ENCODE assay signal across 11 cellular contexts in the genomic region with DNA sequence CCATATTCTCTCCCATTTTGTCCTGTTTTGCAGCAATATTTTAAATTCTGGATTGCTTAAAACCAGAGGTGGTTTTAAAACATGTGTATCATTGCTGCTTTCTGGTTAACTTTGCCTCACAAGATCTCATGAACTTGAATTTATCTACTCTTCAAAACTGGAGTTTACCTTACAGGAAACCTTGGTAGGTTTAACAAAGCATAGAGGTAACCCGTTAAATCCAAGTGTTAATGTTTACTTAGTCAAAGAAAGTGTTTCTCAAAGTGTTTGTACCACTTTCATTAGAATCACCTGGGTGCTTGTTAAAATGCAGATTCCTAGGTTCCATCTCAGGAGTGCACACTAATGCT. TPM values are rescaled to one million over a fixed set of nuclear protein-coding genes. Genes with fewer than 3 reads are reported as not detected.
DNase-seq lines count a peak whose midpoint lies in the region; ATAC-seq and TF ChIP-seq lines count a peak whose summit lies in the region.
"Had no signal": no experiment of that assay in that cellular context is flagged by ENCODE, and none has a peak within 500 bp of the region (broad histone marks: within the 10 kb centered on the region; RNA-seq: fewer than 3 reads in every experiment).

No MANE protein-coding gene starts in this region.

- H3K27ac Mint-ChIP-seq in stimulated activated naive CD8-positive, alpha-beta T cell treated with anti-CD3 and anti-CD28 coated beads, Interleukin-15, amount 100 ng/mL, for 72 hours, result peak overlapping the region; percentile 38 to 86

- no peak for DNase-seq in left ventricle myocardium inferior
- no peak for DNase-seq in Right ventricle myocardium superior
- no peak for DNase-seq in OCI-LY7 (ENCODE audit: low spot score)
- DNase-seq in stimulated activated naive CD8-positive, alpha-beta T cell treated with anti-CD3 and anti-CD28 coated beads, Interleukin-15, amount 100 ng/mL, for 72 hours, result no peak
- no peak for DNase-seq in OCI-M2 (lab: John Stamatoyannopoulos, UW; ENCODE audit: unreplicated experiment)
- no peak for DNase-seq in left ventricle myocardium superior
- no peak for DNase-seq in ureter (ENCODE audit: low spot score)
- DNase-seq: amniotic stem cell, ovary had no signal

- H3K79me2 ChIP-seq in OCI-LY7 (ENCODE audit: insufficient read depth, low read depth, low read length), result 0 out of 2 replicates have a peak, but pooled peaks cover under 1% of the 10 kb centered on the region

- CTCF ChIA-PET in OCI-LY7 (lab: Charles Lee; ENCODE audit: unreplicated experiment), result no interaction called here

- H2AFZ ChIP-seq in OCI-LY7 (ENCODE audit: low read length), result no peak overlapping the region

- H3K9me3 Mint-ChIP-seq in stimulated activated naive CD8-positive, alpha-beta T cell treated with anti-CD3 and anti-CD28 coated beads, Interleukin-15, amount 100 ng/mL, for 72 hours, result no peaks in the 10 kb centered on the region
- H3K9me3 Mint-ChIP-seq: CD14-positive monocyte had no signal

- H3K27me3 Mint-ChIP-seq in stimulated activated naive CD8-positive, alpha-beta T cell treated with anti-CD3 and anti-CD28 coated beads, Interleukin-15, amount 100 ng/mL, for 72 hours, result no peaks in the 10 kb centered on the region

- POLR2A ChIA-PET in OCI-LY7 (lab: Charles Lee), result interaction anchor here (0.7 to 1.8 kb wide), 4 partner anchors 12 to 975 kb away, joined by 3 to 5 read pairs (median 3); no protein-coding TSS in a partner anchor

- H3K4me3 Mint-ChIP-seq in stimulated activated naive CD8-positive, alpha-beta T cell treated with anti-CD3 and anti-CD28 coated beads, Interleukin-15, amount 100 ng/mL, for 72 hours, result peak overlapping the region; percentile 49 to 72
- H3K4me3 Mint-ChIP-seq: CD14-positive monocyte had no signal

- no peaks in the 10 kb centered on the region for H3K9me3 ChIP-seq in left ventricle myocardium inferior (replicated peaks)
- H3K9me3 ChIP-seq in OCI-LY7 (ENCODE audit: low read length), result no peaks in the 10 kb centered on the region
- H3K9me3 ChIP-seq: ovary had no signal

- no peaks in the 10 kb centered on the region for H3K9me2 ChIP-seq in OCI-LY7 (ENCODE audit: insufficient read depth, low read length)

- ATAC-seq in Right ventricle myocardium superior (ENCODE audit: poor library complexity) (no peak), HG02759 (IDR thresholded peaks at IDR 0.05; ENCODE audit: unreplicated experiment) (peak; percentile 32), left ventricle myocardium superior (no peak)
- ATAC-seq in stimulated activated naive CD8-positive, alpha-beta T cell treated with anti-CD3 and anti-CD28 coated beads, Interleukin-15, amount 100 ng/mL, for 72 hours, result no peak

- no peak overlapping the region for H3K4me3 ChIP-seq in left ventricle myocardium inferior
- H3K4me3 ChIP-seq in OCI-LY7 (ENCODE audit: low read depth, low read length, poor library complexity, severe bottlenecking), result no peak overlapping the region
- H3K4me3 ChIP-seq: ovary had no signal

- no peaks in the 10 kb centered on the region for H3K27me3 ChIP-seq in left ventricle myocardium inferior (ENCODE audit: low read depth)
- H3K27me3 ChIP-seq: ovary had no signal

- peak overlapping the region; percentile 30; the same call in 1 of the 2 replicates for H3K4me2 ChIP-seq in OCI-LY7 (ENCODE audit: low read length)

- TF ChIP-seq CTCF in left ventricle myocardium inferior (IDR thresholded peaks at IDR 0.05; ENCODE audit: borderline replicate concordance) (no peak), OCI-LY7 (conservative IDR thresholded peaks at IDR 0.05; ENCODE audit: low read length) (no peak)

- no peaks in the 10 kb centered on the region for H4K20me1 ChIP-seq in OCI-LY7 (ENCODE audit: insufficient read depth, low read length)

- H3K27ac ChIP-seq in left ventricle myocardium inferior (replicated peaks) (peak overlapping the region; percentile 36), OCI-LY7 (ENCODE audit: low read depth, low read length, poor library complexity, severe bottlenecking) (peak overlapping the region; percentile 7)
- H3K27ac ChIP-seq: ovary had no signal

- intact Hi-C loops in left ventricle myocardium inferior (cut with micrococcal nuclease), result no loop called here
- intact Hi-C loops in Right ventricle myocardium superior (cut with DNase I), result no loop called here
- intact Hi-C loops in OCI-LY7 (cut with micrococcal nuclease; ENCODE audit: unreplicated experiment), result no loop called here
- intact Hi-C loops in left ventricle myocardium superior (cut with micrococcal nuclease), result no loop called here

- H3K4me1 ChIP-seq in left ventricle myocardium inferior, result peaks cover 49% of the 10 kb centered on the region
- H3K4me1 ChIP-seq in OCI-LY7 (ENCODE audit: insufficient read depth, low read length, poor library complexity, severe bottlenecking), result peaks cover 13% of the 10 kb centered on the region

- peaks cover 62% of the 10 kb centered on the region for H3K4me1 Mint-ChIP-seq in stimulated activated naive CD8-positive, alpha-beta T cell treated with anti-CD3 and anti-CD28 coated beads, Interleukin-15, amount 100 ng/mL, for 72 hours

- H3K36me3 ChIP-seq in left ventricle myocardium inferior (peaks cover 13% of the 10 kb centered on the region), OCI-LY7 (ENCODE audit: insufficient read depth, low read length) (peaks cover 24% of the 10 kb centered on the region)
- H3K36me3 ChIP-seq: ovary had no signal

- no TSS peak for BruUV-seq in OCI-LY7 (replicated peaks; lab: Mats Ljungman, UMichigan)

RNA-seq across cellular contexts. Expression of a gene that starts 44.0 kb away (rescaled TPM):
- total RNA-seq in left ventricle myocardium inferior (442 TPM), Right ventricle myocardium superior (486 TPM), OCI-LY7 (2022) (148 and 182 TPM in 2 replicates), left ventricle myocardium superior (493 TPM), ureter (124 TPM)
- total RNA-seq in OCI-LY7 (2014; rRNA removed; shearing (Covaris generic)), result 77.8 and 81.4 TPM in 2 replicates

RNA-seq across cellular contexts. Expression of a gene that starts 55.1 kb away (rescaled TPM):
- total RNA-seq in left ventricle myocardium inferior, result 24.6 TPM
- 23.3 TPM for total RNA-seq in Right ventricle myocardium superior
- 8.3 and 8.8 TPM in 2 replicates for total RNA-seq in OCI-LY7 (2014; rRNA removed; shearing (Covaris generic))
- 16.7 and 18.9 TPM in 2 replicates for total RNA-seq in OCI-LY7 (2022)
- 23.1 TPM for total RNA-seq in left ventricle myocardium superior
- total RNA-seq in ureter, result 26.0 TPM
